ENCODE assay signal across 1 cellular context in the genomic region with DNA sequence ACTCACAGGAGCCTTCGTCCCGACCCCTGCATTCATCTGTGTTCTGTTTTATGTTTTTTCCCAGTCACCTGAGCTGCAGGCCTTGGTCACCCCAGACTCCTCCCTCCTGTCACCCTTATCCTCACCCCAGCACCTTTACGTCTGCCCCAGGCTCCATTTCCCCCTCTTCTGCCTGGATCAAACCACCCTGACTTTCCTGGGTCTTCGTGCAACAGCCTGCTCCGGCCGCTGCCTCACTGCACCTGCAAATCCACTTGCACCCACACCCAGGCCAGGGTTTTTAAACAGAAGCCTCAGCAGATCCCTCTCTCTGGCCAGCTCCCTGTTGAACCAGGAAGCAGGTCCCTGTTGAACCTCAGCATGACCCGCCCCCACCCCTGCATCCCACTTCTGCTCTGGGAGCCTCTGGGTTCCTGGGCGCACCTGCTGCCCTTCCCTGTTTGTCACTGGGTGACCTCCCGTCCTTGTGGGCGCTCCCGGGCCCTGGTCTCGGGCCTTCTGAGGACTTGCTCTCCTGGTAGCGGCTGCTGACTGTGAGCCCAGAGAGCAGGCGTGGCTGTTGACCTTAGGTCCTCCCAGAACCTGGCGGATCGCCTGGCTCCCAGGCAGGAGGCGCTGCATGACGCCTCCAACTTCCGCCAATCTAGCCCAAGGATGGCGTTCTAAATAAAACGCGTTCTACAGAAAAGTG.
TF ChIP-seq lines count a peak whose summit lies in the region.

No MANE protein-coding gene starts in this region.

TF ChIP-seq in H1, 55 proteins besides CTCF, POLR2A, EP300 and RAD21:
- no peak for TF ChIP-seq POLR2AphosphoS5 (IDR thresholded peaks at IDR 0.05; ENCODE audit: low read depth, low read length)
- 0 out of 2 replicates have a peak, but pooled peaks have one; percentile 14 for TF ChIP-seq GABPA (IDR thresholded peaks at IDR 0.05; ENCODE audit: borderline replicate concordance, insufficient read depth, low read length)
